22 cellular contexts compared by ENCODE assay signal in the genomic region with DNA sequence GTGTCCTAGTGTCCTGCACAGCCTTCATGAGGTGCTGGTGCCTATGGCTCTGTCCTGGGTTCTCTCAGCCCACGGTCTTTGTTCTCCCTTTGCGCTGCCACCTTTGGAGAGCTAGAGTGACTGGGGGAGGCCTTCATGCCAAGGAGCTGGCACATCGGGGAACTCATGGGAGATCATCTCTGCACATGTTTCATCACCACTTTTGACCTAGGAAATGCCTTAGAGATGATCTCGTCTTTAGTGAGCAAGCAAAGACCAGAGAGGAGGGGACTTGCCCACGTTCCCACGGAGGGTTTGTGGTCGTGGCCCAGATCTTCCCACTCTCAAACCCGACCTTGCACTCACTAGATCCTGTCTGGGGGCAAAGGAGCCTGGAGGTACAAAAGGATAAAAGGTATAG. TPM values are rescaled to one million over a fixed set of nuclear protein-coding genes. Genes with fewer than 3 reads are reported as not detected.
DNase-seq lines count a peak whose midpoint lies in the region; ATAC-seq, FAIRE-seq and TF ChIP-seq lines count a peak whose summit lies in the region.
"Had no signal": no experiment of that assay in that cellular context is flagged by ENCODE, and none has a peak within 500 bp of the region (broad histone marks: within the 10 kb centered on the region; RNA-seq: fewer than 3 reads in every experiment).

No MANE protein-coding gene starts in this region.

- H3K79me2 ChIP-seq in HepG2 (ENCODE audit: insufficient read depth, low read length) = no peaks in the 10 kb centered on the region

- CTCF ChIA-PET in HepG2 (lab: Yijun Ruan, JAX; ENCODE audit: low intra/inter-chr PET ratio, low total read pairs) = no interaction called here
- CTCF ChIA-PET in Calu3 (lab: Charles Lee) = no interaction called here

- no peak for TF ChIP-seq CTCF in AG10803 (conservative IDR thresholded peaks at IDR 0.05; ENCODE audit: low read length)
- TF ChIP-seq CTCF in epithelial cell of esophagus (IDR thresholded peaks at IDR 0.05; ENCODE audit: insufficient read depth, low read depth, low read length, missing control alignments) = no peak
- TF ChIP-seq CTCF in HepG2 (CRISPR knock-in tag; IDR thresholded peaks at IDR 0.05) = no peak
- TF ChIP-seq CTCF in Calu3 (IDR thresholded peaks at IDR 0.05; ENCODE audit: unreplicated experiment) = no peak

- TF ChIP-seq RAD21 in HepG2 (CRISPR knock-in tag; IDR thresholded peaks at IDR 0.05) = no peak

- H3K36me3 Mint-ChIP-seq in Calu3 (ENCODE audit: insufficient read depth, unreplicated experiment) = no peaks in the 10 kb centered on the region

- ATAC-seq in HepG2 = no peak
- no peak for ATAC-seq in GM21447 (IDR thresholded peaks at IDR 0.05; ENCODE audit: unreplicated experiment)
- no peak for ATAC-seq in HG02798 (IDR thresholded peaks at IDR 0.05; ENCODE audit: poor library complexity, unreplicated experiment)
- ATAC-seq: HCT116, right lobe of liver, T-helper 17 cell had no signal

- H3K9me3 Mint-ChIP-seq in Calu3 (ENCODE audit: low read depth, unreplicated experiment) = no peaks in the 10 kb centered on the region
- H3K9me3 Mint-ChIP-seq: activated B cell treated with CpG ODN at 0.5 μM for 24 hours; activated T-helper 2 cell treated with anti-CD3 and anti-CD28 coated beads, Interferon-gamma antibody, Interleukin-2, Interleukin-4, amounts not matched to agents 10 μg/mL and 5 μg/mL and 100 μg/mL, durations not matched to agents 14 hours and 24 hours and 36 hours had no signal

- H3K36me3 ChIP-seq in HepG2 (replicated peaks in 1 of 2; ENCODE audit: control insufficient read depth in 1 of 2, insufficient read depth in 2 of 2, low read length in 2 of 2) = no peaks in the 10 kb centered on the region
- H3K36me3 ChIP-seq: neutrophil, right lobe of liver had no signal

- no peak overlapping the region for H3K9ac ChIP-seq in HepG2 (ENCODE audit: insufficient read depth, low read depth, low read length)

- intact Hi-C loops in HepG2 (cut with micrococcal nuclease; ENCODE audit: unreplicated experiment) = no loop called here
- intact Hi-C loops in Calu3 (cut with micrococcal nuclease; ENCODE audit: unreplicated experiment) = no loop called here

- no peak overlapping the region for H3K4me2 ChIP-seq in HepG2 (ENCODE audit: low read depth, low read length)

- no peak overlapping the region for H3K27ac Mint-ChIP-seq in Calu3 (ENCODE audit: unreplicated experiment)
- H3K27ac Mint-ChIP-seq: activated B cell treated with CpG ODN at 0.5 μM for 24 hours; activated T-helper 2 cell treated with anti-CD3 and anti-CD28 coated beads, Interferon-gamma antibody, Interleukin-2, Interleukin-4, amounts not matched to agents 10 μg/mL and 5 μg/mL and 100 μg/mL, durations not matched to agents 14 hours and 24 hours and 36 hours; T-helper 17 cell had no signal

- TF ChIP-seq EP300 in HepG2 (IDR thresholded peaks at IDR 0.05; ENCODE audit: low read depth in 2 of 2, low read length in 2 of 2) (no peak), HepG2 (CRISPR knock-in tag; IDR thresholded peaks at IDR 0.05; ENCODE audit: borderline replicate concordance) (no peak)

- BruUV-seq in HepG2 (replicated peaks; lab: Mats Ljungman, UMichigan) (no TSS peak), Calu3 (replicated peaks; lab: Mats Ljungman, UMichigan) (no TSS peak)

- H3K4me1 Mint-ChIP-seq in Calu3 (ENCODE audit: low read depth, unreplicated experiment) = no peaks in the 10 kb centered on the region
- H3K4me1 Mint-ChIP-seq: activated B cell treated with CpG ODN at 0.5 μM for 24 hours had no signal

- 71% methylated on average over 8 of the region's 8 CpGs for WGBS in HepG2 (ENCODE audit: low lambda C conversion rate)

- no peaks in the 10 kb centered on the region for H4K20me1 ChIP-seq in HepG2 (ENCODE audit: insufficient read depth, low read length)

- H3K27ac ChIP-seq in HepG2 (ENCODE audit: extremely low read length, insufficient read depth, low read length) = no peak overlapping the region
- H3K27ac ChIP-seq: neutrophil, right lobe of liver had no signal

- H2AFZ ChIP-seq in HepG2 (ENCODE audit: low read length) = no peak overlapping the region

- no peaks in the 10 kb centered on the region for H3K27me3 ChIP-seq in HepG2 (ENCODE audit: control insufficient read depth in 1 of 2, insufficient read depth in 2 of 2, low read length in 2 of 2)
- H3K27me3 ChIP-seq: right lobe of liver had no signal

- in situ Hi-C loops in HepG2 (cut with HindIII; ENCODE audit: extremely low pct_ligation_motif_present, low pct_unique_long_range_greater_than_20kb) = no loop called here

- H3K9me3 ChIP-seq in HepG2 (ENCODE audit: low read length) = no peaks in the 10 kb centered on the region
- H3K9me3 ChIP-seq: neutrophil, right lobe of liver had no signal

- FAIRE-seq in HepG2 (lab: Jason Lieb, UNC) = no peak
- FAIRE-seq: endothelial cell of umbilical vein had no signal

- DNase-seq in AG10803 (ENCODE audit: low read depth) = peak; percentile 63
- DNase-seq in LHCN-M2 (ENCODE audit: low read depth) = peak; percentile 13
- peak; percentile 85 for DNase-seq in epithelial cell of esophagus (ENCODE audit: low read depth)
- DNase-seq in HepG2 (ENCODE audit: low spot score) = no peak
- no peak for DNase-seq in DMS 273 treated with DMSO at 0.1 percent for 48 hours (lab: John Stamatoyannopoulos, UW)
- no peak for DNase-seq in Calu3
- DNase-seq: activated B cell treated with CpG ODN at 0.5 μM for 24 hours; activated CD8-positive, alpha-beta memory T cell treated with anti-CD3 and anti-CD28 coated beads for 24 hours; COR-L47; GF-D8; hippocampal formation; NCI-H2171 treated with DMSO at 0.1 percent for 48 hours; stimulated activated CD4-positive, alpha-beta T cell treated with anti-CD3 and anti-CD28 coated beads, Interleukin-4, amount 100 ng/mL, for 1 hour; substantia nigra; T-helper 17 cell had no signal

- POLR2A ChIA-PET in HepG2 (lab: Yijun Ruan, JAX) = no interaction called here

- H3K4me3 ChIP-seq in AG10803 (ENCODE audit: low read length) (no peak overlapping the region), epithelial cell of esophagus (ENCODE audit: low read length) (no peak overlapping the region), HepG2 (replicated peaks in 1 of 3; ENCODE audit: insufficient read depth in 1 of 3, low read depth in 2 of 3, low read length in 3 of 3) (no peak overlapping the region)
- H3K4me3 ChIP-seq: right lobe of liver had no signal

- TF ChIP-seq POLR2A in HepG2 (IDR thresholded peaks at IDR 0.05; ENCODE audit: insufficient read depth in 1 of 2, low read depth in 2 of 2, low read length in 2 of 2) = no peak

- H3K4me3 Mint-ChIP-seq in Calu3 (ENCODE audit: low read depth, unreplicated experiment) = no peak overlapping the region
- H3K4me3 Mint-ChIP-seq: activated B cell treated with CpG ODN at 0.5 μM for 24 hours, T-helper 17 cell had no signal

- peaks cover 35% of the 10 kb centered on the region for H3K27me3 Mint-ChIP-seq in Calu3 (ENCODE audit: unreplicated experiment)

- peaks cover 16% of the 10 kb centered on the region for H3K4me1 ChIP-seq in HepG2 (ENCODE audit: insufficient read depth, low read length)
- H3K4me1 ChIP-seq: right lobe of liver had no signal

TF ChIP-seq in HepG2, 621 proteins besides CTCF, POLR2A, EP300 and RAD21:
- TF ChIP-seq ATF7 (IDR thresholded peaks at IDR 0.05) = 0 out of 2 replicates have a peak, but pooled peaks have one; percentile 16
- TF ChIP-seq ATF7 (CRISPR knock-in tag; IDR thresholded peaks at IDR 0.05) = no peak
- no peak for TF ChIP-seq XBP1 (CRISPR knock-in tag; IDR thresholded peaks at IDR 0.05)

RNA-seq across cellular contexts. Expression of a gene that starts 23.5 kb away (rescaled TPM):
- total RNA-seq in LHCN-M2 (2014; rRNA removed) (not detected in 2 replicates), HepG2 (2016; rRNA removed; fragmentation: Illumina TruSeq; extraction: Trizol) (0.86 and 1.1 TPM in 2 replicates), Calu3 (2022) (not detected in 2 replicates)
- 0.04 TPM for polyA plus RNA-seq in LHCN-M2 (2012)
- total RNA-seq in HepG2 (2016; cell fraction: cytosol; rRNA removed; fragmentation: Illumina TruSeq; extraction: Trizol; ENCODE audit: low read depth) = 0.10 and 0.35 TPM in 2 replicates
- 0.92 and 1.3 TPM in 2 replicates for total RNA-seq in HepG2 (2016; cell fraction: insoluble cytoplasmic fraction; rRNA removed; fragmentation: Illumina TruSeq; extraction: Trizol)
- total RNA-seq in HepG2 (2016; cell fraction: membrane; rRNA removed; fragmentation: Illumina TruSeq; extraction: Trizol) = 1.1 and 1.5 TPM in 2 replicates
- 1.1 and 1.3 TPM in 2 replicates for total RNA-seq in HepG2 (2016; cell fraction: nucleus; rRNA removed; fragmentation: Illumina TruSeq; extraction: Trizol)
- polyA plus RNA-seq in HepG2 (2011; rRNA removed) = 0.11 and 0.17 TPM in 2 replicates
- 0.05 and 0.09 TPM in 2 replicates for polyA plus RNA-seq in HepG2 (2011; cell fraction: cytosol; rRNA removed)
- 0.29 and 0.48 TPM in 2 replicates for polyA plus RNA-seq in HepG2 (2011; cell fraction: nucleus; rRNA removed)
- 0.15 and 0.40 TPM in 2 replicates for polyA plus RNA-seq in HepG2 (2012)
- polyA plus RNA-seq in HepG2 (2016; cell fraction: cytosol; fragmentation: Illumina TruSeq; extraction: Trizol; ENCODE audit: low read depth) = 0.14 and 0.16 TPM in 2 replicates
- polyA plus RNA-seq in HepG2 (2016; cell fraction: insoluble cytoplasmic fraction; fragmentation: Illumina TruSeq; extraction: Trizol; ENCODE audit: low read depth) = 1.2 and 1.7 TPM in 2 replicates
- polyA plus RNA-seq in HepG2 (2016; cell fraction: membrane; fragmentation: Illumina TruSeq; extraction: Trizol; ENCODE audit: low read depth) = 0.49 and 0.62 TPM in 2 replicates
- 1.8 and 2.4 TPM in 2 replicates for polyA plus RNA-seq in HepG2 (2016; cell fraction: nucleus; fragmentation: Illumina TruSeq; extraction: Trizol; ENCODE audit: insufficient read depth, low read depth)
- polyA minus RNA-seq in HepG2 (2011; rRNA and poly(A)+ RNA removed; ENCODE audit: low replicate concordance) = not detected in 2 replicates
- not detected in 2 replicates for polyA minus RNA-seq in HepG2 (2011; cell fraction: cytosol; rRNA and poly(A)+ RNA removed)
- polyA minus RNA-seq in HepG2 (2011; cell fraction: nucleus; rRNA and poly(A)+ RNA removed) = not detected in 2 replicates
- total RNA-seq: activated B cell treated with CpG ODN at 0.5 μM for 24 hours; activated T-helper 2 cell treated with anti-CD3 and anti-CD28 coated beads, Interferon-gamma antibody, Interleukin-2, Interleukin-4, amounts not matched to agents 10 μg/mL and 5 μg/mL and 100 μg/mL, durations not matched to agents 14 hours and 24 hours and 36 hours; endothelial cell of umbilical vein; right lobe of liver; T-helper 17 cell had no signal
- polyA plus RNA-seq: endothelial cell of umbilical vein had no signal

Comparison
In these comparisons a context has a peak if more than half of its experiments do, and no peak if none do; other contexts are left out.
1. DNase-seq: peak in AG10803 (single experiment), LHCN-M2 (single experiment) and epithelial cell of esophagus (single experiment); none in HepG2 (single experiment), DMS 273 treated with DMSO at 0.1 percent for 48 hours (single experiment) and Calu3 (single experiment).